In genomic region chr21:42343101-42343500, GRCh38 we compare ENCODE assay signal across 15 cellular contexts. TPM values are rescaled to one million over a fixed set of nuclear protein-coding genes. Genes with fewer than 3 reads are reported as not detected.
DNase-seq lines count a peak whose midpoint lies in the region; TF ChIP-seq lines count a peak whose summit lies in the region.
"Had no signal": no experiment of that assay in that cellular context is flagged by ENCODE, and none has a peak within 500 bp of the region (broad histone marks: within the 10 kb centered on the region; RNA-seq: fewer than 3 reads in every experiment).

No MANE protein-coding gene starts in this region.

- H3K4me1 Mint-ChIP-seq in osteocyte (ENCODE audit: unreplicated experiment), result peaks cover under 1% of the 10 kb centered on the region

- no peaks in the 10 kb centered on the region for H3K9me3 Mint-ChIP-seq in osteocyte (ENCODE audit: unreplicated experiment)
- H3K9me3 Mint-ChIP-seq: CD4-positive, alpha-beta memory T cell had no signal

- no peak overlapping the region for H3K27ac Mint-ChIP-seq in osteocyte (ENCODE audit: unreplicated experiment)
- H3K27ac Mint-ChIP-seq: B cell; CD4-positive, alpha-beta memory T cell had no signal

- no peak overlapping the region for H3K4me3 Mint-ChIP-seq in osteocyte (ENCODE audit: unreplicated experiment)
- H3K4me3 Mint-ChIP-seq: B cell; CD4-positive, alpha-beta memory T cell had no signal

- no peak overlapping the region for H3K27ac ChIP-seq in coronary artery
- H3K27ac ChIP-seq: GM23248 had no signal

- no peak overlapping the region for H3K4me3 ChIP-seq in coronary artery
- H3K4me3 ChIP-seq: GM23248, HAP-1 had no signal

- no peaks in the 10 kb centered on the region for H3K36me3 Mint-ChIP-seq in osteocyte (ENCODE audit: unreplicated experiment)
- H3K36me3 Mint-ChIP-seq: CD4-positive, alpha-beta memory T cell had no signal

- TF ChIP-seq CTCF in coronary artery (IDR thresholded peaks at IDR 0.05), result no peak
- no peak for TF ChIP-seq CTCF in osteocyte (IDR thresholded peaks at IDR 0.05)

- DNase-seq in activated CD8-positive, alpha-beta memory T cell treated with anti-CD3 and anti-CD28 coated beads for 24 hours, result peak; percentile 33
- DNase-seq in activated CD8-positive, alpha-beta memory T cell treated with anti-CD3 and anti-CD28 coated beads, Interleukin-2, amount 50 U/mL, for 4 hours, result no peak
- peak; percentile 40 for DNase-seq in coronary artery (ENCODE audit: low spot score)
- peak; percentile 62 for DNase-seq in osteocyte (ENCODE audit: extremely low spot score, unreplicated experiment)
- peak; percentile 29 for DNase-seq in ureter (ENCODE audit: low spot score)
- DNase-seq in SHP77 (lab: John Stamatoyannopoulos, UW), result no peak
- DNase-seq in T-helper 9 cell, result no peak
- DNase-seq: 8988T; C1 segment of cervical spinal cord; CD4-positive, alpha-beta memory T cell; DMS79 treated with DMSO at 0.1 percent for 48 hours; EL; GM23248 had no signal

- no peaks in the 10 kb centered on the region for H3K27me3 Mint-ChIP-seq in osteocyte (ENCODE audit: unreplicated experiment)
- H3K27me3 Mint-ChIP-seq: B cell; CD4-positive, alpha-beta memory T cell had no signal

RNA-seq across cellular contexts. Expression of gene TFF2, which starts 7.7 kb away (rescaled TPM):
- total RNA-seq in osteocyte, result not detected in 2 replicates
- not detected for total RNA-seq in ureter
- total RNA-seq: B cell; CD4-positive, alpha-beta memory T cell; GM23248 had no signal

RNA-seq across cellular contexts. Expression of gene TFF1, which starts 23.2 kb away (rescaled TPM):
- total RNA-seq in osteocyte, result not detected in 2 replicates
- 2.6 TPM for total RNA-seq in ureter
- total RNA-seq: B cell; CD4-positive, alpha-beta memory T cell; GM23248 had no signal

RNA-seq across cellular contexts. Expression of gene TFF3, which starts 27.9 kb away (rescaled TPM):
- 46.1 and 50.3 TPM in 2 replicates for total RNA-seq in osteocyte
- 3.0 TPM for total RNA-seq in ureter
- total RNA-seq: B cell; CD4-positive, alpha-beta memory T cell; GM23248 had no signal

RNA-seq across cellular contexts. Expression of gene TMPRSS3, which starts 52.8 kb away (rescaled TPM):
- not detected in 2 replicates for total RNA-seq in osteocyte
- 1.7 TPM for total RNA-seq in ureter
- total RNA-seq: GM23248 had no signal

Comparison
In these comparisons a context has a peak if more than half of its experiments do, and no peak if none do; other contexts are left out.
1. DNase-seq: peak in activated CD8-positive, alpha-beta memory T cell treated with anti-CD3 and anti-CD28 coated beads for 24 hours (single experiment), coronary artery (single experiment), osteocyte (single experiment) and ureter (single experiment); none in activated CD8-positive, alpha-beta memory T cell treated with anti-CD3 and anti-CD28 coated beads, Interleukin-2, amount 50 U/mL, for 4 hours (single experiment), SHP77 (0 of 2) and T-helper 9 cell (single experiment).
2. RNA of gene TFF3, which starts 27.9 kb away (total RNA-seq): 46.1 to 50.3 TPM in osteocyte; 3.0 TPM in ureter (single experiment); every median in the first group is over 10 times any median in the second.